In the genomic region with DNA sequence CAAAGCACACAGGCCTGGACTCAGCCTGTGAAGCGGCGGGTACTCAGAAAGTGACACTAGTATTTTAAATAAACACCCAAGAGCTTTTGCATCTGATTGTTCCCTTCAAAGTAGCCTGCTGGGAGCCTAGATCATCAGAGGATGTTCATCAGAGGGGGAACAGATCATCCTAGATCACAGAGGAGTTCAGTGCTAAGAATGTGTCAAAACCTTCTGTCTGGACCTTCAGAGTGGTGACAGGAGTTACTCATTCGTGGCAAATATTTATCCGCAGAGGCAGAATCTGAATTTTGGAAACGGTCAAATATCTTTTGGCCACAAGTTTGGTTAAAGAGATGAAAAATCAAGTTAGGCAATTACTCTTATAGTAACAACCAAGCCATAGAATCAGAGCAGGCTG, we compare ENCODE assay signal across 1 cellular context.
TF ChIP-seq lines count a peak whose summit lies in the region.

No MANE protein-coding gene starts in this region.

TF ChIP-seq in H1, 55 proteins besides CTCF, POLR2A, EP300 and RAD21:
- TF ChIP-seq JUN (IDR thresholded peaks at IDR 0.05; ENCODE audit: low read depth, low read length) = no peak
- TF ChIP-seq RFX5 (IDR thresholded peaks at IDR 0.05; ENCODE audit: borderline replicate concordance, low read depth, low read length) = no peak
- TF ChIP-seq SIX5 (IDR thresholded peaks at IDR 0.05; ENCODE audit: low read depth, low read length) = no peak
- no peak for TF ChIP-seq CHD7 (IDR thresholded peaks at IDR 0.05; ENCODE audit: insufficient replicate concordance, low read length)
- no peak for TF ChIP-seq YY1 (IDR thresholded peaks at IDR 0.05; ENCODE audit: low read depth, low read length)
